Comparison of ENCODE assay signal across 8 cellular contexts in genomic region chr11:10858505-10859360, GRCh38. TPM values are rescaled to one million over a fixed set of nuclear protein-coding genes. Genes with fewer than 3 reads are reported as not detected.
DNase-seq lines count a peak whose midpoint lies in the region; ATAC-seq lines count a peak whose summit lies in the region.

No MANE protein-coding gene starts in this region.

- peak; percentile 30 for ATAC-seq in HG02642 (IDR thresholded peaks at IDR 0.05; ENCODE audit: poor library complexity, unreplicated experiment)
- ATAC-seq in effector memory CD8-positive, alpha-beta T cell (replicated peaks), result peak; percentile 7

- peaks cover 23% of the 10 kb centered on the region for H3K36me3 Mint-ChIP-seq in activated CD4-positive, alpha-beta T cell treated with anti-CD3 and anti-CD28 coated beads, Interleukin-2, amount 10 ng/mL, durations not matched to agents 24 days and 14 days (ENCODE audit: low read depth)
- peaks cover 35% of the 10 kb centered on the region for H3K36me3 Mint-ChIP-seq in effector memory CD8-positive, alpha-beta T cell (ENCODE audit: insufficient read depth)

- peak overlapping the region; percentile 88 to 94 for H3K4ac ChIP-seq in mesenchymal stem cell (ENCODE audit: low read depth in 1 of 2, low read length in 2 of 2)

- no peaks in the 10 kb centered on the region for H3K9me3 ChIP-seq in mesenchymal stem cell (ENCODE audit: control insufficient read depth, low read length)

- WGBS in mesenchymal stem cell, result under 1% methylated on average over 37 of the region's 42 CpGs

- no peaks in the 10 kb centered on the region for H3K27me3 ChIP-seq in mesenchymal stem cell (ENCODE audit: control insufficient read depth in 1 of 2, insufficient read depth in 1 of 2, low read length in 2 of 2)

- peak overlapping the region; percentile 71 to 98 for H3K4me3 ChIP-seq in mesenchymal stem cell (ENCODE audit: insufficient read depth in 1 of 2, low read depth in 1 of 2, low read length in 2 of 2)

- peaks cover 35% of the 10 kb centered on the region for H3K4me1 Mint-ChIP-seq in activated CD4-positive, alpha-beta T cell treated with anti-CD3 and anti-CD28 coated beads, Interleukin-2, amount 10 ng/mL, durations not matched to agents 24 days and 14 days
- H3K4me1 Mint-ChIP-seq in effector memory CD8-positive, alpha-beta T cell (ENCODE audit: low read depth in 2 of 2), result peaks cover 24 to 40% of the 10 kb centered on the region in 2 donors

- H3K27ac Mint-ChIP-seq in activated CD4-positive, alpha-beta T cell treated with anti-CD3 and anti-CD28 coated beads, Interleukin-2, amount 10 ng/mL, durations not matched to agents 24 days and 14 days, result peak overlapping the region; percentile 100
- peak overlapping the region; percentile 99 to 100 for H3K27ac Mint-ChIP-seq in effector memory CD8-positive, alpha-beta T cell

- intact Hi-C loops in activated CD4-positive, alpha-beta T cell treated with anti-CD3 and anti-CD28 coated beads, Interleukin-2, amount 10 ng/mL, durations not matched to agents 24 days and 14 days (cut with micrococcal nuclease), result loop anchor here (1.0 to 5.0 kb wide), 8 partner anchors 20 to 1396 kb away; partner anchors contain the start of genes AMPD3, CTR9, EIF4G2 and USP47

- H3K4me3 Mint-ChIP-seq in activated CD4-positive, alpha-beta T cell treated with anti-CD3 and anti-CD28 coated beads, Interleukin-2, amount 10 ng/mL, durations not matched to agents 24 days and 14 days, result peak overlapping the region; percentile 100
- H3K4me3 Mint-ChIP-seq in effector memory CD8-positive, alpha-beta T cell, result peak overlapping the region; percentile 97 to 100

- peak overlapping the region; percentile 62 for H2AK5ac ChIP-seq in mesenchymal stem cell (ENCODE audit: low read length, severe bottlenecking)

- no peaks in the 10 kb centered on the region for H3K4me1 ChIP-seq in mesenchymal stem cell (ENCODE audit: control insufficient read depth, insufficient read depth, low read depth, low read length)

- H3K9ac ChIP-seq in mesenchymal stem cell (ENCODE audit: low read length), result peak overlapping the region; percentile 99

- H3K27ac ChIP-seq in mesenchymal stem cell (ENCODE audit: low read length, poor library complexity, severe bottlenecking), result peak overlapping the region; percentile 92

- H4K8ac ChIP-seq in mesenchymal stem cell (ENCODE audit: low read length), result peak overlapping the region; percentile 96

- peak overlapping the region; percentile 96 for H4K91ac ChIP-seq in mesenchymal stem cell (ENCODE audit: low read length)

- H3K23ac ChIP-seq in mesenchymal stem cell (ENCODE audit: low read length in 2 of 2), result peak overlapping the region; percentile 29 to 90

- peak overlapping the region; percentile 73 for H3K4me2 ChIP-seq in mesenchymal stem cell (ENCODE audit: low read length, poor library complexity, severe bottlenecking)

- peak overlapping the region; percentile 92 to 99 for H3K18ac ChIP-seq in mesenchymal stem cell (ENCODE audit: low read depth in 1 of 2, low read length in 2 of 2)

- H2BK5ac ChIP-seq in mesenchymal stem cell (ENCODE audit: low read depth, low read length, poor library complexity, severe bottlenecking), result peak overlapping the region; percentile 74

- peak; percentile 69 to 71 for DNase-seq in NCI-H2081 (lab: John Stamatoyannopoulos, UW)
- no peak for DNase-seq in NCI-H2081 treated with DMSO at 0.1 percent for 48 hours (lab: John Stamatoyannopoulos, UW)
- peak; percentile 64 for DNase-seq in NCI-H128 (lab: John Stamatoyannopoulos, UW; ENCODE audit: unreplicated experiment)
- DNase-seq in activated CD4-positive, alpha-beta T cell treated with anti-CD3 and anti-CD28 coated beads, Interleukin-2, amount 10 ng/mL, durations not matched to agents 24 days and 14 days, result peak; percentile 87
- peak in 2 of 3 experiments; percentile 23 to 37 for DNase-seq in effector memory CD8-positive, alpha-beta T cell
- no peak for DNase-seq in mesenchymal stem cell
- peak; percentile 14 for DNase-seq in stimulated activated CD8-positive, alpha-beta memory T cell treated with anti-CD3 and anti-CD28 coated beads, Interleukin-4, amount 100 ng/mL, for 24 hours (ENCODE audit: low read depth)

- peak overlapping the region; percentile 77 for H2BK120ac ChIP-seq in mesenchymal stem cell (ENCODE audit: low read depth, low read length)

- H3K27me3 Mint-ChIP-seq in activated CD4-positive, alpha-beta T cell treated with anti-CD3 and anti-CD28 coated beads, Interleukin-2, amount 10 ng/mL, durations not matched to agents 24 days and 14 days, result no peaks in the 10 kb centered on the region
- H3K27me3 Mint-ChIP-seq in effector memory CD8-positive, alpha-beta T cell, result no peaks in the 10 kb centered on the region

- H3K36me3 ChIP-seq in mesenchymal stem cell (ENCODE audit: control insufficient read depth in 1 of 2, insufficient read depth in 2 of 2, low read depth in 1 of 2, low read length in 2 of 2), result peaks cover 0 to 24% of the 10 kb centered on the region in 2 experiments

- H2AFZ ChIP-seq in mesenchymal stem cell (ENCODE audit: low read depth, low read length), result peak overlapping the region; percentile 3

- peak overlapping the region in 1 of 2 experiments; percentile 29 for H2BK12ac ChIP-seq in mesenchymal stem cell (ENCODE audit: low read length in 2 of 2)

- peak overlapping the region; percentile 2 to 89 for H3K14ac ChIP-seq in mesenchymal stem cell (ENCODE audit: low read length in 2 of 2)

- H3K9me3 Mint-ChIP-seq in activated CD4-positive, alpha-beta T cell treated with anti-CD3 and anti-CD28 coated beads, Interleukin-2, amount 10 ng/mL, durations not matched to agents 24 days and 14 days, result no peaks in the 10 kb centered on the region
- no peaks in the 10 kb centered on the region for H3K9me3 Mint-ChIP-seq in effector memory CD8-positive, alpha-beta T cell

- no peak overlapping the region for H2BK15ac ChIP-seq in mesenchymal stem cell (ENCODE audit: low read depth, poor library complexity, severe bottlenecking)

- H3K79me1 ChIP-seq in mesenchymal stem cell (replicated peaks; ENCODE audit: low read length, poor library complexity, severe bottlenecking), result peaks cover 7% of the 10 kb centered on the region

RNA-seq across cellular contexts. Expression of gene ZBED5, which starts 0.9 kb away (rescaled TPM):
- total RNA-seq in activated CD4-positive, alpha-beta T cell treated with anti-CD3 and anti-CD28 coated beads, Interleukin-2, amount 10 ng/mL, durations not matched to agents 24 days and 14 days, result 41.8 and 43.1 TPM in 2 replicates
- 21.1 TPM for polyA plus RNA-seq in mesenchymal stem cell (2013, experiment 1 of 2)
- 21.4 TPM for polyA plus RNA-seq in mesenchymal stem cell (2013, experiment 2 of 2)

RNA-seq across cellular contexts. Expression of gene EIF4G2, which starts 50.0 kb away (rescaled TPM):
- 1,071 and 1,120 TPM in 2 replicates for total RNA-seq in activated CD4-positive, alpha-beta T cell treated with anti-CD3 and anti-CD28 coated beads, Interleukin-2, amount 10 ng/mL, durations not matched to agents 24 days and 14 days
- polyA plus RNA-seq in mesenchymal stem cell (2013, experiment 1 of 2), result 814 TPM
- 829 TPM for polyA plus RNA-seq in mesenchymal stem cell (2013, experiment 2 of 2)

Comparison
In these comparisons a context has a peak if more than half of its experiments do, and no peak if none do; other contexts are left out.
1. DNase-seq: peak in NCI-H2081 (2 of 2), NCI-H128 (single experiment), activated CD4-positive, alpha-beta T cell treated with anti-CD3 and anti-CD28 coated beads, Interleukin-2, amount 10 ng/mL, durations not matched to agents 24 days and 14 days (single experiment), effector memory CD8-positive, alpha-beta T cell (2 of 3) and stimulated activated CD8-positive, alpha-beta memory T cell treated with anti-CD3 and anti-CD28 coated beads, Interleukin-4, amount 100 ng/mL, for 24 hours (single experiment); none in NCI-H2081 treated with DMSO at 0.1 percent for 48 hours (single experiment) and mesenchymal stem cell (single experiment).